ENCODE assay signal across 11 cellular contexts in genomic region chr11:82895437-82896091, GRCh38. TPM values are rescaled to one million over a fixed set of nuclear protein-coding genes. Genes with fewer than 3 reads are reported as not detected.
DNase-seq lines count a peak whose midpoint lies in the region; ATAC-seq, FAIRE-seq and TF ChIP-seq lines count a peak whose summit lies in the region.
"Had no signal": no experiment of that assay in that cellular context is flagged by ENCODE, and none has a peak within 500 bp of the region (broad histone marks: within the 10 kb centered on the region; RNA-seq: fewer than 3 reads in every experiment).

No MANE protein-coding gene starts in this region.

- H4K20me1 ChIP-seq in DOHH2 (ENCODE audit: control insufficient read depth, insufficient read depth, low read depth, low read length), result no peaks in the 10 kb centered on the region

- H3K9me2 ChIP-seq in DOHH2 (replicated peaks; ENCODE audit: control insufficient read depth, low read length), result no peaks in the 10 kb centered on the region

- H3K9me3 Mint-ChIP-seq in natural killer cell treated with Interleukin-12 subunit alpha and Interleukin-12 subunit beta and Interleukin-15 and Interleukin-18, amount 100 ng/mL, for 72 hours, result no peaks in the 10 kb centered on the region

- no peak for FAIRE-seq in urothelium cell line (lab: Jason Lieb, UNC)

- peaks cover 3% of the 10 kb centered on the region; the same call in 1 of the 2 replicates for H3K9me3 ChIP-seq in DOHH2 (ENCODE audit: control insufficient read depth, insufficient read depth, low read length)
- H3K9me3 ChIP-seq: colonic mucosa had no signal

- H3F3A ChIP-seq in DOHH2 (ENCODE audit: control insufficient read depth, insufficient read depth), result peaks cover 10% of the 10 kb centered on the region

- peaks cover 38% of the 10 kb centered on the region for H3K79me2 ChIP-seq in DOHH2 (ENCODE audit: control insufficient read depth, low read length)

- peaks cover 23 to 24% of the 10 kb centered on the region in 2 donors for H3K4me1 Mint-ChIP-seq in natural killer cell treated with Interleukin-12 subunit alpha and Interleukin-12 subunit beta and Interleukin-15 and Interleukin-18, amount 100 ng/mL, for 72 hours (ENCODE audit: low read depth in 2 of 2)

- ATAC-seq in HG03280 (IDR thresholded peaks at IDR 0.05; ENCODE audit: unreplicated experiment), result peak; percentile 21
- no peak for ATAC-seq in natural killer cell treated with Interleukin-12 subunit alpha and Interleukin-12 subunit beta and Interleukin-15 and Interleukin-18, amount 100 ng/mL, for 72 hours
- ATAC-seq: stimulated activated naive CD8-positive, alpha-beta T cell treated with anti-CD3 and anti-CD28 coated beads, Interleukin-15, Interleukin-2, amounts not matched to agents 100 U/mL and 50 U/mL, for 24 hours had no signal

- H3K27ac ChIP-seq in DOHH2 (ENCODE audit: low read depth, low read length), result peak overlapping the region; percentile 44
- H3K27ac ChIP-seq: colonic mucosa had no signal

- H3K27me3 ChIP-seq in DOHH2 (ENCODE audit: control insufficient read depth, low read length), result no peaks in the 10 kb centered on the region
- H3K27me3 ChIP-seq: colonic mucosa had no signal

- no peak overlapping the region for H3K27ac Mint-ChIP-seq in natural killer cell treated with Interleukin-12 subunit alpha and Interleukin-12 subunit beta and Interleukin-15 and Interleukin-18, amount 100 ng/mL, for 72 hours

- DNase-seq in GM20000 (ENCODE audit: low spot score), result peak; percentile 42
- peak; percentile 58 for DNase-seq in SKM-1 treated with dmso at 0.1 percent for 144 hours (lab: John Stamatoyannopoulos, UW; ENCODE audit: unreplicated experiment)
- DNase-seq in stimulated activated CD4-positive, alpha-beta T cell treated with anti-CD3 and anti-CD28 coated beads, Interleukin-2, amount 100 ng/mL, for 24 hours, result no peak
- no peak for DNase-seq in natural killer cell treated with Interleukin-12 subunit alpha and Interleukin-12 subunit beta and Interleukin-15 and Interleukin-18, amount 100 ng/mL, for 72 hours (ENCODE audit: low spot score)
- DNase-seq in urothelium cell line (ENCODE audit: low spot score), result no peak
- DNase-seq in NCI-H1092 (lab: John Stamatoyannopoulos, UW), result no peak
- DNase-seq: colonic mucosa; stimulated activated naive CD8-positive, alpha-beta T cell treated with anti-CD3 and anti-CD28 coated beads, Interleukin-15, Interleukin-2, amounts not matched to agents 100 U/mL and 50 U/mL, for 24 hours had no signal

- no peak overlapping the region for H3K4me3 Mint-ChIP-seq in natural killer cell treated with Interleukin-12 subunit alpha and Interleukin-12 subunit beta and Interleukin-15 and Interleukin-18, amount 100 ng/mL, for 72 hours

- no peak for TF ChIP-seq CTCF in DOHH2 (IDR thresholded peaks at IDR 0.05; ENCODE audit: low read depth, low read length, poor library complexity, severe bottlenecking)
- no peak for TF ChIP-seq CTCF in GM20000 (IDR thresholded peaks at IDR 0.05; ENCODE audit: extremely low read depth, missing control alignments)

- peak overlapping the region; percentile 51 for H3K4me3 ChIP-seq in DOHH2 (ENCODE audit: low read length)
- H3K4me3 ChIP-seq: colonic mucosa, smooth muscle cell had no signal

- H3K4me1 ChIP-seq in DOHH2 (ENCODE audit: control insufficient read depth, low read length), result peaks cover 65% of the 10 kb centered on the region

- peaks cover 4% of the 10 kb centered on the region; the same call in 1 of the 2 replicates for H3K36me3 ChIP-seq in DOHH2 (ENCODE audit: control insufficient read depth, low read length)
- H3K36me3 ChIP-seq: colonic mucosa had no signal

- no peaks in the 10 kb centered on the region for H3K27me3 Mint-ChIP-seq in natural killer cell treated with Interleukin-12 subunit alpha and Interleukin-12 subunit beta and Interleukin-15 and Interleukin-18, amount 100 ng/mL, for 72 hours

- H3K36me3 Mint-ChIP-seq in natural killer cell treated with Interleukin-12 subunit alpha and Interleukin-12 subunit beta and Interleukin-15 and Interleukin-18, amount 100 ng/mL, for 72 hours, result no peaks in the 10 kb centered on the region

- H3K4me2 ChIP-seq in DOHH2 (ENCODE audit: low read length), result peak overlapping the region; percentile 53
- H3K4me2 ChIP-seq: smooth muscle cell had no signal

RNA-seq across cellular contexts. Expression of gene PRCP, which starts 4.7 kb away (rescaled TPM):
- 10 to 100 TPM; 16.9 to 21.1 TPM for total RNA-seq in natural killer cell treated with Interleukin-12 subunit alpha and Interleukin-12 subunit beta and Interleukin-15 and Interleukin-18, amount 100 ng/mL, for 72 hours

RNA-seq across cellular contexts. Expression of gene DDIAS, which starts 6.0 kb away (rescaled TPM):
- total RNA-seq in natural killer cell treated with Interleukin-12 subunit alpha and Interleukin-12 subunit beta and Interleukin-15 and Interleukin-18, amount 100 ng/mL, for 72 hours, result 10 to 100 TPM; 11.3 to 29.1 TPM

Comparison
In these comparisons a context has a peak if more than half of its experiments do, and no peak if none do; other contexts are left out.
1. DNase-seq: peak in GM20000 (single experiment) and SKM-1 treated with dmso at 0.1 percent for 144 hours (single experiment); none in stimulated activated CD4-positive, alpha-beta T cell treated with anti-CD3 and anti-CD28 coated beads, Interleukin-2, amount 100 ng/mL, for 24 hours (0 of 2), natural killer cell treated with Interleukin-12 subunit alpha and Interleukin-12 subunit beta and Interleukin-15 and Interleukin-18, amount 100 ng/mL, for 72 hours (single experiment), urothelium cell line (single experiment) and NCI-H1092 (single experiment).